In the genomic region with DNA sequence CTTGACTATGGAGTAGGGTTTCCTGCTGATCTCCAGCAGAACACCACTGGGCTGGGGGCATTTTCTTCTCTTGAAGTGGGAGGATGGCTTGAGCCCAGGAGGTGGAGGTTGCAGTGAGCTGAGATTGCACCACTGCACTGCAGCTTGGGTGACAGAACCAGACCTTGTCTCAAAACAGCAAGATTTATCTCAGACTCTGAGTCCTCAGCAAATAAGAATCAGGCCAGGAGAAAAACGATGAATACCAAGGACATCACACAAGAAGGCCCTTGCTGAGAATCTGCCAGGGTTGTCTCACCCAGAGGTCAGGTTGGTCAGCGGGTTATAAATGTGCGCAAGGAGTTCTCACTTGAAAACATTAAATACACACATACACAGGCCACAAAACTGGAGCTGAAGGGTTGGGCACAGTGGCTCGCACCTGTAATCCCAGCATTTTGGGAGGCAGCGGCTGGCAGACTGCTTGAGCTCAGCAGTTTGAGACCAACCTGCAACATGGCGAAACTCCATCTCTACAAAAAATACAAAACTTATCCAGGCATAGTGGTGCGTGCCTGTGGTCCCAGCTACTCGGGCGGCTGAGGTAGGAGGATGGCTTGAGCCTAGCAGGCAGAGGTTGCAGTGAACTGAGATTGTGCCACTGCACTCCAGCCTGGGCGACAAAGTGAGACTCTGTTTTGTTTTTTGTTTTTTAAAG, we compare ENCODE assay signal across 1 cellular context.
A peak's percentile ranks its signal among the peaks of the same experiment; 100 is the strongest.
TF ChIP-seq lines count a peak whose summit lies in the region.

No MANE protein-coding gene starts in this region.

TF ChIP-seq in IMR-90, 13 proteins besides CTCF, POLR2A, EP300 and RAD21:
- TF ChIP-seq CEBPB (IDR thresholded peaks at IDR 0.05; ENCODE audit: low read depth, low read length): peak; percentile 32; the same call in 1 of the 2 replicates
- TF ChIP-seq, protein P1, sequence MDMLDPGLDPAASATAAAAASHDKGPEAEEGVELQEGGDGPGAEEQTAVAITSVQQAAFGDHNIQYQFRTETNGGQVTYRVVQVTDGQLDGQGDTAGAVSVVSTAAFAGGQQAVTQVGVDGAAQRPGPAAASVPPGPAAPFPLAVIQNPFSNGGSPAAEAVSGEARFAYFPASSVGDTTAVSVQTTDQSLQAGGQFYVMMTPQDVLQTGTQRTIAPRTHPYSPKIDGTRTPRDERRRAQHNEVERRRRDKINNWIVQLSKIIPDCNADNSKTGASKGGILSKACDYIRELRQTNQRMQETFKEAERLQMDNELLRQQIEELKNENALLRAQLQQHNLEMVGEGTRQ (IDR thresholded peaks at IDR 0.05; ENCODE audit: low read depth, low read length): no peak
TF ChIP-seq in IMR-90: peak in this region for 1.
